In genomic region chr11:65141896-65142494, GRCh38 we compare ENCODE assay signal across 1 cellular context.
TF ChIP-seq lines count a peak whose summit lies in the region.

No MANE protein-coding gene starts in this region.

TF ChIP-seq in endothelial cell of umbilical vein, 7 proteins besides CTCF, POLR2A, EP300 and RAD21:
- no peak for TF ChIP-seq GATA2 (IDR thresholded peaks at IDR 0.05; ENCODE audit: insufficient read depth, insufficient read length, low read depth, low read length)
- TF ChIP-seq FOS (IDR thresholded peaks at IDR 0.05; ENCODE audit: borderline replicate concordance, insufficient read depth, low read length) = no peak
- TF ChIP-seq POLR2AphosphoS5 (IDR thresholded peaks at IDR 0.05; ENCODE audit: insufficient read depth, low read depth, low read length) = no peak
- no peak for TF ChIP-seq MYC (IDR thresholded peaks at IDR 0.05; ENCODE audit: low read depth, low read length)
- TF ChIP-seq JUN (IDR thresholded peaks at IDR 0.05; ENCODE audit: borderline replicate concordance, insufficient read depth, insufficient read length, low read depth) = no peak
- TF ChIP-seq, protein P1, sequence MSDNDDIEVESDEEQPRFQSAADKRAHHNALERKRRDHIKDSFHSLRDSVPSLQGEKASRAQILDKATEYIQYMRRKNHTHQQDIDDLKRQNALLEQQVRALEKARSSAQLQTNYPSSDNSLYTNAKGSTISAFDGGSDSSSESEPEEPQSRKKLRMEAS (IDR thresholded peaks at IDR 0.05; ENCODE audit: insufficient read depth, insufficient read length) = no peak
- TF ChIP-seq EZH2 (IDR thresholded peaks at IDR 0.05; ENCODE audit: borderline replicate concordance, low read depth, low read length, severe bottlenecking) = no peak
